10 cellular contexts compared by ENCODE assay signal in genomic region chr9:72356019-72356653, GRCh38. TPM values are rescaled to one million over a fixed set of nuclear protein-coding genes. Genes with fewer than 3 reads are reported as not detected.
DNase-seq lines count a peak whose midpoint lies in the region; ATAC-seq and TF ChIP-seq lines count a peak whose summit lies in the region.
"Had no signal": no experiment of that assay in that cellular context is flagged by ENCODE, and none has a peak within 500 bp of the region (broad histone marks: within the 10 kb centered on the region; RNA-seq: fewer than 3 reads in every experiment).

No MANE protein-coding gene starts in this region.

- ATAC-seq in stimulated activated memory B cell treated with anti-CD40 and anti-IgM and Interleukin-4, amounts not matched to agents 10 μg/mL and 1 μg/mL and 100 μg/mL, for 72 hours: no peak
- ATAC-seq in GM18858 (IDR thresholded peaks at IDR 0.05; ENCODE audit: unreplicated experiment) (no peak), HG02840 (IDR thresholded peaks at IDR 0.05; ENCODE audit: low FRiP score, unreplicated experiment) (no peak)

- CTCF ChIA-PET in activated CD4-positive, alpha-beta memory T cell treated with anti-CD3 and anti-CD28 coated beads, Interleukin-2, amount 10 ng/mL, durations not matched to agents 7 days and 5 days (lab: Charles Lee): interaction anchor here (0.7 to 1.0 kb wide), 2 partner anchors 9 to 238 kb away, joined by 3 to 5 read pairs; partner anchors contain the start of gene ZFAND5

- H3K4me3 ChIP-seq in left ventricle myocardium inferior: no peak overlapping the region
- H3K4me3 ChIP-seq in breast epithelium: no peak overlapping the region

- POLR2A ChIA-PET in activated CD4-positive, alpha-beta memory T cell treated with anti-CD3 and anti-CD28 coated beads, Interleukin-2, amount 10 ng/mL, durations not matched to agents 7 days and 5 days (lab: Charles Lee): interaction anchor here (1.1 to 1.2 kb wide), 2 partner anchors 9 to 43 kb away, joined by 3 to 7 read pairs; partner anchors contain the start of gene ZFAND5

- peak; percentile 55 for DNase-seq in SIG-M5 treated with dmso at 0.1 percent for 504 hours (lab: John Stamatoyannopoulos, UW; ENCODE audit: unreplicated experiment)
- no peak for DNase-seq in SIG-M5 (lab: John Stamatoyannopoulos, UW)
- no peak for DNase-seq in activated CD4-positive, alpha-beta memory T cell treated with anti-CD3 and anti-CD28 coated beads, Interleukin-2, amount 10 ng/mL, durations not matched to agents 7 days and 5 days
- no peak for DNase-seq in left ventricle myocardium inferior
- DNase-seq in breast epithelium (ENCODE audit: low spot score in 2 of 2): no peak
- DNase-seq: aorta, NCI-H1092 had no signal

- H3K9me3 ChIP-seq in left ventricle myocardium inferior (replicated peaks) (no peaks in the 10 kb centered on the region), breast epithelium (no peaks in the 10 kb centered on the region)

- TF ChIP-seq POLR2A in breast epithelium (IDR thresholded peaks at IDR 0.05): no peak

- no peak for TF ChIP-seq CTCF in left ventricle myocardium inferior (IDR thresholded peaks at IDR 0.05; ENCODE audit: borderline replicate concordance)
- TF ChIP-seq CTCF in breast epithelium (IDR thresholded peaks at IDR 0.05): no peak

- H3K9me3 Mint-ChIP-seq in activated CD4-positive, alpha-beta memory T cell treated with anti-CD3 and anti-CD28 coated beads, Interleukin-2, amount 10 ng/mL, durations not matched to agents 7 days and 5 days: no peaks in the 10 kb centered on the region
- no peaks in the 10 kb centered on the region for H3K9me3 Mint-ChIP-seq in stimulated activated memory B cell treated with anti-CD40 and anti-IgM and Interleukin-4, amounts not matched to agents 10 μg/mL and 1 μg/mL and 100 μg/mL, for 72 hours

- H3K36me3 ChIP-seq in left ventricle myocardium inferior: peaks cover 81% of the 10 kb centered on the region
- H3K36me3 ChIP-seq in breast epithelium: peaks cover 12% of the 10 kb centered on the region

- H3K36me3 Mint-ChIP-seq in activated CD4-positive, alpha-beta memory T cell treated with anti-CD3 and anti-CD28 coated beads, Interleukin-2, amount 10 ng/mL, durations not matched to agents 7 days and 5 days (ENCODE audit: low read depth): peaks cover 90% of the 10 kb centered on the region
- H3K36me3 Mint-ChIP-seq in stimulated activated memory B cell treated with anti-CD40 and anti-IgM and Interleukin-4, amounts not matched to agents 10 μg/mL and 1 μg/mL and 100 μg/mL, for 72 hours: peaks cover 51% of the 10 kb centered on the region

- no peaks in the 10 kb centered on the region for H3K27me3 ChIP-seq in left ventricle myocardium inferior (ENCODE audit: low read depth)
- H3K27me3 ChIP-seq in breast epithelium: no peaks in the 10 kb centered on the region

- H3K27ac ChIP-seq in left ventricle myocardium inferior (replicated peaks) (peak overlapping the region; percentile 32), breast epithelium (no peak overlapping the region)

- H3K27ac Mint-ChIP-seq in activated CD4-positive, alpha-beta memory T cell treated with anti-CD3 and anti-CD28 coated beads, Interleukin-2, amount 10 ng/mL, durations not matched to agents 7 days and 5 days: peak overlapping the region; percentile 19
- peak overlapping the region; percentile 27 for H3K27ac Mint-ChIP-seq in stimulated activated memory B cell treated with anti-CD40 and anti-IgM and Interleukin-4, amounts not matched to agents 10 μg/mL and 1 μg/mL and 100 μg/mL, for 72 hours

- peaks cover 55% of the 10 kb centered on the region for H3K4me1 Mint-ChIP-seq in activated CD4-positive, alpha-beta memory T cell treated with anti-CD3 and anti-CD28 coated beads, Interleukin-2, amount 10 ng/mL, durations not matched to agents 7 days and 5 days
- H3K4me1 Mint-ChIP-seq in stimulated activated memory B cell treated with anti-CD40 and anti-IgM and Interleukin-4, amounts not matched to agents 10 μg/mL and 1 μg/mL and 100 μg/mL, for 72 hours: peaks cover 24% of the 10 kb centered on the region

- H3K27me3 Mint-ChIP-seq in activated CD4-positive, alpha-beta memory T cell treated with anti-CD3 and anti-CD28 coated beads, Interleukin-2, amount 10 ng/mL, durations not matched to agents 7 days and 5 days: no peaks in the 10 kb centered on the region
- no peaks in the 10 kb centered on the region for H3K27me3 Mint-ChIP-seq in stimulated activated memory B cell treated with anti-CD40 and anti-IgM and Interleukin-4, amounts not matched to agents 10 μg/mL and 1 μg/mL and 100 μg/mL, for 72 hours

- intact Hi-C loops in left ventricle myocardium inferior (cut with micrococcal nuclease): no loop called here
- intact Hi-C loops in breast epithelium (cut with DNase I; ENCODE audit: low total_unique reads): no loop called here

- H3K4me3 Mint-ChIP-seq in activated CD4-positive, alpha-beta memory T cell treated with anti-CD3 and anti-CD28 coated beads, Interleukin-2, amount 10 ng/mL, durations not matched to agents 7 days and 5 days: no peak overlapping the region
- no peak overlapping the region for H3K4me3 Mint-ChIP-seq in stimulated activated memory B cell treated with anti-CD40 and anti-IgM and Interleukin-4, amounts not matched to agents 10 μg/mL and 1 μg/mL and 100 μg/mL, for 72 hours

- H3K4me1 ChIP-seq in left ventricle myocardium inferior (peaks cover 84% of the 10 kb centered on the region), breast epithelium (peaks cover 0 to 19% of the 10 kb centered on the region in 2 donors)

RNA-seq across cellular contexts. Expression of gene ZFAND5, which starts 8.9 kb away (rescaled TPM):
- total RNA-seq in activated CD4-positive, alpha-beta memory T cell treated with anti-CD3 and anti-CD28 coated beads, Interleukin-2, amount 10 ng/mL, durations not matched to agents 7 days and 5 days: 100 to 1,000 TPM; 101 to 103 TPM
- total RNA-seq in left ventricle myocardium inferior: 183 TPM
- 100 to 1,000 TPM; 268 to 516 (median 423) TPM for total RNA-seq in breast epithelium
